Comparison of ENCODE assay signal across 1 cellular context in the genomic region with DNA sequence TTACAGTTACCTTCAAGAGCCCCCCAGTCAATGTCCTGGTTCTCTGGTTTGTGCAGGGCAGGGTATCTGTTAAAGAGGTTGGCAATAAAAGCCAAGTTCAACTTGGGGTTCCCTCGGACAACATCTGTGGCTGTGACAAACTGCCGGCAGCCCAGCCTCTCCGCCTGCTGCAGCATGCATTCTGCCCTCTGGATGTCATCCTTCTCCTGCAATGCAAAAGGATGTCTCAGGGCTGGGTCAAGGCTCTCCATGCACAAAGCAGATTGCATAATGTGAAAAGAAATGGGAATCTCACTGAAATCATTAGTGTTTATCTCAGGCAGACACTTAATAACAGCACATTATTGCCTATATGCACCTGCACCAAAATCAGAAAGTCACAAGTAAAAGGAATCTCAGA.
TF ChIP-seq lines count a peak whose summit lies in the region.

No MANE protein-coding gene starts in this region.

TF ChIP-seq in HepG2, 621 proteins besides CTCF, POLR2A, EP300 and RAD21 (continued from another document):
- TF ChIP-seq, protein P1, sequence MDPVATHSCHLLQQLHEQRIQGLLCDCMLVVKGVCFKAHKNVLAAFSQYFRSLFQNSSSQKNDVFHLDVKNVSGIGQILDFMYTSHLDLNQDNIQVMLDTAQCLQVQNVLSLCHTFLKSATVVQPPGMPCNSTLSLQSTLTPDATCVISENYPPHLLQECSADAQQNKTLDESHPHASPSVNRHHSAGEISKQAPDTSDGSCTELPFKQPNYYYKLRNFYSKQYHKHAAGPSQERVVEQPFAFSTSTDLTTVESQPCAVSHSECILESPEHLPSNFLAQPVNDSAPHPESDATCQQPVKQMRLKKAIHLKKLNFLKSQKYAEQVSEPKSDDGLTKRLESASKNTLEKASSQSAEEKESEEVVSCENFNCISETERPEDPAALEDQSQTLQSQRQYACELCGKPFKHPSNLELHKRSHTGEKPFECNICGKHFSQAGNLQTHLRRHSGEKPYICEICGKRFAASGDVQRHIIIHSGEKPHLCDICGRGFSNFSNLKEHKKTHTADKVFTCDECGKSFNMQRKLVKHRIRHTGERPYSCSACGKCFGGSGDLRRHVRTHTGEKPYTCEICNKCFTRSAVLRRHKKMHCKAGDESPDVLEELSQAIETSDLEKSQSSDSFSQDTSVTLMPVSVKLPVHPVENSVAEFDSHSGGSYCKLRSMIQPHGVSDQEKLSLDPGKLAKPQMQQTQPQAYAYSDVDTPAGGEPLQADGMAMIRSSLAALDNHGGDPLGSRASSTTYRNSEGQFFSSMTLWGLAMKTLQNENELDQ (CRISPR knock-in tag; IDR thresholded peaks at IDR 0.05; ENCODE audit: borderline replicate concordance), result no peak
- TF ChIP-seq ZFP36L1 (CRISPR knock-in tag; IDR thresholded peaks at IDR 0.05) (0 out of 2 replicates have a peak, but pooled peaks have one; percentile 39), BCL6 (CRISPR knock-in tag; IDR thresholded peaks at IDR 0.05) (peak; percentile 57; the same call in 1 of the 2 replicates), GATAD2A (CRISPR knock-in tag; IDR thresholded peaks at IDR 0.05) (peak; percentile 41; the same call in 1 of the 2 replicates), ZNF350 (CRISPR knock-in tag; IDR thresholded peaks at IDR 0.05; ENCODE audit: borderline replicate concordance, low read depth) (no peak), RXRB (CRISPR knock-in tag; IDR thresholded peaks at IDR 0.05; ENCODE audit: borderline replicate concordance) (peak; percentile 39; the same call in 1 of the 2 replicates), ZSCAN12 (CRISPR knock-in tag; IDR thresholded peaks at IDR 0.05) (no peak), TEAD3 (CRISPR knock-in tag; optimal IDR thresholded peaks at IDR 0.05; ENCODE audit: borderline replicate concordance) (peak; percentile 85), NR2F6 (IDR thresholded peaks at IDR 0.05) (peak; percentile 43), NR2F6 (CRISPR knock-in tag; IDR thresholded peaks at IDR 0.05) (peak; percentile 66; the same call in 1 of the 2 replicates), CEBPG (CRISPR knock-in tag; IDR thresholded peaks at IDR 0.05) (peak; percentile 86), IKZF4 (CRISPR knock-in tag; IDR thresholded peaks at IDR 0.05; ENCODE audit: borderline replicate concordance, low read depth, not compliant biosample characterization) (no peak), POGZ (CRISPR knock-in tag; IDR thresholded peaks at IDR 0.05) (peak; percentile 41; the same call in 1 of the 2 replicates), FOXA3 (CRISPR knock-in tag; IDR thresholded peaks at IDR 0.05) (0 out of 2 replicates have a peak, but pooled peaks have one; percentile 31), ZNF468 (CRISPR knock-in tag; IDR thresholded peaks at IDR 0.05) (no peak), REXO4 (CRISPR knock-in tag; IDR thresholded peaks at IDR 0.05; ENCODE audit: borderline replicate concordance) (no peak), ZNF331 (CRISPR knock-in tag; IDR thresholded peaks at IDR 0.05) (peak; percentile 48; the same call in 1 of the 2 replicates), ZNF256 (CRISPR knock-in tag; conservative IDR thresholded peaks at IDR 0.05) (no peak), SOX6 (IDR thresholded peaks at IDR 0.05) (no peak), SOX6 (CRISPR knock-in tag; IDR thresholded peaks at IDR 0.05) (peak; percentile 31; the same call in 1 of the 2 replicates), GZF1 (CRISPR knock-in tag; IDR thresholded peaks at IDR 0.05) (no peak)
- TF ChIP-seq, protein P2, sequence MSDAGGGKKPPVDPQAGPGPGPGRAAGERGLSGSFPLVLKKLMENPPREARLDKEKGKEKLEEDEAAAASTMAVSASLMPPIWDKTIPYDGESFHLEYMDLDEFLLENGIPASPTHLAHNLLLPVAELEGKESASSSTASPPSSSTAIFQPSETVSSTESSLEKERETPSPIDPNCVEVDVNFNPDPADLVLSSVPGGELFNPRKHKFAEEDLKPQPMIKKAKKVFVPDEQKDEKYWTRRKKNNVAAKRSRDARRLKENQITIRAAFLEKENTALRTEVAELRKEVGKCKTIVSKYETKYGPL (CRISPR knock-in tag; IDR thresholded peaks at IDR 0.05), result peak; percentile 80; the same call in 1 of the 2 replicates
- TF ChIP-seq, protein P3, sequence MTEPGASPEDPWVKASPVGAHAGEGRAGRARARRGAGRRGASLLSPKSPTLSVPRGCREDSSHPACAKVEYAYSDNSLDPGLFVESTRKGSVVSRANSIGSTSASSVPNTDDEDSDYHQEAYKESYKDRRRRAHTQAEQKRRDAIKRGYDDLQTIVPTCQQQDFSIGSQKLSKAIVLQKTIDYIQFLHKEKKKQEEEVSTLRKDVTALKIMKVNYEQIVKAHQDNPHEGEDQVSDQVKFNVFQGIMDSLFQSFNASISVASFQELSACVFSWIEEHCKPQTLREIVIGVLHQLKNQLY (CRISPR knock-in tag; IDR thresholded peaks at IDR 0.05), result no peak
- TF ChIP-seq, protein P4, sequence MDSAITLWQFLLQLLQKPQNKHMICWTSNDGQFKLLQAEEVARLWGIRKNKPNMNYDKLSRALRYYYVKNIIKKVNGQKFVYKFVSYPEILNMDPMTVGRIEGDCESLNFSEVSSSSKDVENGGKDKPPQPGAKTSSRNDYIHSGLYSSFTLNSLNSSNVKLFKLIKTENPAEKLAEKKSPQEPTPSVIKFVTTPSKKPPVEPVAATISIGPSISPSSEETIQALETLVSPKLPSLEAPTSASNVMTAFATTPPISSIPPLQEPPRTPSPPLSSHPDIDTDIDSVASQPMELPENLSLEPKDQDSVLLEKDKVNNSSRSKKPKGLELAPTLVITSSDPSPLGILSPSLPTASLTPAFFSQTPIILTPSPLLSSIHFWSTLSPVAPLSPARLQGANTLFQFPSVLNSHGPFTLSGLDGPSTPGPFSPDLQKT (CRISPR knock-in tag; IDR thresholded peaks at IDR 0.05; ENCODE audit: borderline replicate concordance), result no peak
- TF ChIP-seq, protein P5, sequence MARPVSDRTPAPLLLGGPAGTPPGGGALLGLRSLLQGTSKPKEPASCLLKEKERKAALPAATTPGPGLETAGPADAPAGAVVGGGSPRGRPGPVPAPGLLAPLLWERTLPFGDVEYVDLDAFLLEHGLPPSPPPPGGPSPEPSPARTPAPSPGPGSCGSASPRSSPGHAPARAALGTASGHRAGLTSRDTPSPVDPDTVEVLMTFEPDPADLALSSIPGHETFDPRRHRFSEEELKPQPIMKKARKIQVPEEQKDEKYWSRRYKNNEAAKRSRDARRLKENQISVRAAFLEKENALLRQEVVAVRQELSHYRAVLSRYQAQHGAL (CRISPR knock-in tag; IDR thresholded peaks at IDR 0.05; ENCODE audit: not compliant biosample characterization), result no peak
- TF ChIP-seq, protein P6, sequence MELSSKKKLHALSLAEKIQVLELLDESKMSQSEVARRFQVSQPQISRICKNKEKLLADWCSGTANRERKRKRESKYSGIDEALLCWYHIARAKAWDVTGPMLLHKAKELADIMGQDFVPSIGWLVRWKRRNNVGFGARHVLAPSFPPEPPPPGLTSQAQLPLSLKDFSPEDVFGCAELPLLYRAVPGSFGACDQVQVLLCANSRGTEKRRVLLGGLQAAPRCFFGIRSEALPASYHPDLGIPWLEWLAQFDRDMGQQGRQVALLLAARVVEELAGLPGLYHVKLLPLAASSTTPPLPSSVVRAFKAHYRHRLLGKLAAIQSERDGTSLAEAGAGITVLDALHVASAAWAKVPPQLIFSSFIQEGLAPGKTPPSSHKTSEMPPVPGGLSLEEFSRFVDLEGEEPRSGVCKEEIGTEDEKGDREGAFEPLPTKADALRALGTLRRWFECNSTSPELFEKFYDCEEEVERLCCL (CRISPR knock-in tag; IDR thresholded peaks at IDR 0.05; ENCODE audit: borderline replicate concordance), result no peak
- TF ChIP-seq, protein P7, sequence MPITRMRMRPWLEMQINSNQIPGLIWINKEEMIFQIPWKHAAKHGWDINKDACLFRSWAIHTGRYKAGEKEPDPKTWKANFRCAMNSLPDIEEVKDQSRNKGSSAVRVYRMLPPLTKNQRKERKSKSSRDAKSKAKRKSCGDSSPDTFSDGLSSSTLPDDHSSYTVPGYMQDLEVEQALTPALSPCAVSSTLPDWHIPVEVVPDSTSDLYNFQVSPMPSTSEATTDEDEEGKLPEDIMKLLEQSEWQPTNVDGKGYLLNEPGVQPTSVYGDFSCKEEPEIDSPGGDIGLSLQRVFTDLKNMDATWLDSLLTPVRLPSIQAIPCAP (CRISPR knock-in tag; IDR thresholded peaks at IDR 0.05; ENCODE audit: low read depth), result no peak
- TF ChIP-seq, protein P8, sequence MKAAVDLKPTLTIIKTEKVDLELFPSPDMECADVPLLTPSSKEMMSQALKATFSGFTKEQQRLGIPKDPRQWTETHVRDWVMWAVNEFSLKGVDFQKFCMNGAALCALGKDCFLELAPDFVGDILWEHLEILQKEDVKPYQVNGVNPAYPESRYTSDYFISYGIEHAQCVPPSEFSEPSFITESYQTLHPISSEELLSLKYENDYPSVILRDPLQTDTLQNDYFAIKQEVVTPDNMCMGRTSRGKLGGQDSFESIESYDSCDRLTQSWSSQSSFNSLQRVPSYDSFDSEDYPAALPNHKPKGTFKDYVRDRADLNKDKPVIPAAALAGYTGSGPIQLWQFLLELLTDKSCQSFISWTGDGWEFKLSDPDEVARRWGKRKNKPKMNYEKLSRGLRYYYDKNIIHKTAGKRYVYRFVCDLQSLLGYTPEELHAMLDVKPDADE (CRISPR knock-in tag; IDR thresholded peaks at IDR 0.05), result no peak
TF ChIP-seq in HepG2: peak in this region for 25.
